Comparison of ENCODE assay signal across 1 cellular context in the genomic region with DNA sequence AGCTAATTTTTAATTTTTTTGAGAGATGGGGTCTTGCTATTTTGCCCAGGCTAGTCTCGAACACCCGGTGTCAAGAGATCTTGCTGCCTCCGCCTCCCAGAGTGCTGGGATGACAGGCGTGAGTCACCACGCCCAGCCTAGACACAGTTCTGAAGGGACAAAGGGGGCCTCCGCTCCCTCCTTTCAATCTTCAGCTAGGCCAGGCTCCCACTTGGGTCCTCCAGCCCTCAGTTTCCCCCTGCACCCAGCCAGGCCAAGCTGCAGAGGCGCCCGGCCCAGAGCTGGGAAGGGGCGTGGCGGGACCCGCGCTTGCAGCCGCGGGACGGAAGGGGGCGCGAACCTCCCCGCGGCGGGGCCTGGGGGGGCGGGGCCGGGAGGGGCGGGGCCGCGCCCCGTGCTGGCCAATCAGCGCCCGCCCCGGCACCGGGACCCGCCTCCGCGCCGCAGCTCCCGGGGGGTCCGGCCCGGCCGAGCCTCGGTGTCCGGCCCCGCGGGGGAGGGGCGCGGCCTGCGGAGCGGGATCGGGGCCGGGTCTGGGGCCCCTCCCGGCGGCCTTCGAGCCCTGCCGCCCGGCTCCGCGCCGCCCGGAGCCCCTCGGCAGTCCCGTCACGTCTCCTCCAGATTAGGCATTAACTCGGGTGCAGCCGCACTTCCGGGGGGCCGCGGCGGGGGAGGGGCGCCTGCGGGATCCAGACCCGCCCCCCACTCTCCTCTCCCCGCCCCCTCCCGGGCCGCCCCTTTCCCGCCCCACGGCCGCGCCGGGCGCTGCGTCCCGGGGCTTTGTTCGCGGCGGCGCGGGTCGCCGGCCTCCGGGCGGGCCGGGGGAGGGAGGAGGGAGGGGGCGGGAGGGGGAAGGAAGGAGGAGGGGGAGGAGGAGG.
TF ChIP-seq lines count a peak whose summit lies in the region.

No MANE protein-coding gene starts in this region.

TF ChIP-seq in K562, 482 proteins besides CTCF, POLR2A, EP300 and RAD21 (continues in another document):
- TF ChIP-seq FOXA3 (CRISPR knock-in tag; conservative IDR thresholded peaks at IDR 0.05 in 1 of 2, IDR thresholded peaks at IDR 0.05 in 1 of 2) (no peak), SMARCB1 (IDR thresholded peaks at IDR 0.05; ENCODE audit: insufficient read length, low read depth) (no peak), SP1 (CRISPR knock-in tag; IDR thresholded peaks at IDR 0.05) (peak; percentile 86), KDM4B (IDR thresholded peaks at IDR 0.05; ENCODE audit: borderline replicate concordance in 2 of 2, low read depth in 1 of 2) (0 out of 4 replicates have a peak, but pooled peaks of 1 of the 2 experiments have one; percentile 20), SRF (CRISPR knock-in tag; IDR thresholded peaks at IDR 0.05) (0 out of 4 replicates have a peak, but pooled peaks of 1 of the 2 experiments have one; percentile 31), ZNF263 (CRISPR knock-in tag; IDR thresholded peaks at IDR 0.05; ENCODE audit: borderline replicate concordance) (no peak), ATF1 (CRISPR knock-in tag; IDR thresholded peaks at IDR 0.05) (no peak), ATF1 (tag; IDR thresholded peaks at IDR 0.05) (peak; percentile 31; the same call in 1 of the 2 replicates), NCOA1 (IDR thresholded peaks at IDR 0.05; ENCODE audit: low read depth) (no peak), KDM1A (IDR thresholded peaks at IDR 0.05) (peak; percentile 49 to 77; a peak in 3 of 4 replicates), MTA3 (IDR thresholded peaks at IDR 0.05; ENCODE audit: borderline replicate concordance) (no peak), ZBTB7A (IDR thresholded peaks at IDR 0.05; ENCODE audit: borderline replicate concordance, control insufficient read depth, low read depth, low read length) (peak; percentile 97), FOXM1 (IDR thresholded peaks at IDR 0.05; ENCODE audit: low read depth) (no peak), FOXM1 (CRISPR knock-in tag; IDR thresholded peaks at IDR 0.05; ENCODE audit: low read depth) (no peak), BRF1 (IDR thresholded peaks at IDR 0.05; ENCODE audit: borderline replicate concordance, extremely low read depth, insufficient read length) (no peak), CTBP1 (IDR thresholded peaks at IDR 0.05; ENCODE audit: borderline replicate concordance) (no peak), SP2 (IDR thresholded peaks at IDR 0.05; ENCODE audit: extremely low read depth, low read depth, low read length, poor library complexity, severe bottlenecking) (peak; percentile 7), RBM14 (IDR thresholded peaks at IDR 0.05; ENCODE audit: borderline replicate concordance, insufficient read depth, low read depth, low read length) (no peak), MIER1 (IDR thresholded peaks at IDR 0.05; ENCODE audit: low read depth) (0 out of 2 replicates have a peak, but pooled peaks have one; percentile 35), NCOR1 (IDR thresholded peaks at IDR 0.05) (no peak), KLF13 (tag; IDR thresholded peaks at IDR 0.05; ENCODE audit: borderline replicate concordance, low read depth) (peak; percentile 88; the same call in 1 of the 2 replicates), NBN (IDR thresholded peaks at IDR 0.05; ENCODE audit: low read depth) (no peak), STAT5A (IDR thresholded peaks at IDR 0.05; ENCODE audit: borderline replicate concordance, low read length) (no peak), MED1 (CRISPR knock-in tag; IDR thresholded peaks at IDR 0.05; ENCODE audit: borderline replicate concordance) (no peak), SMARCA5 (IDR thresholded peaks at IDR 0.05) (0 out of 2 replicates have a peak, but pooled peaks have one; percentile 21)
- TF ChIP-seq, protein P1, sequence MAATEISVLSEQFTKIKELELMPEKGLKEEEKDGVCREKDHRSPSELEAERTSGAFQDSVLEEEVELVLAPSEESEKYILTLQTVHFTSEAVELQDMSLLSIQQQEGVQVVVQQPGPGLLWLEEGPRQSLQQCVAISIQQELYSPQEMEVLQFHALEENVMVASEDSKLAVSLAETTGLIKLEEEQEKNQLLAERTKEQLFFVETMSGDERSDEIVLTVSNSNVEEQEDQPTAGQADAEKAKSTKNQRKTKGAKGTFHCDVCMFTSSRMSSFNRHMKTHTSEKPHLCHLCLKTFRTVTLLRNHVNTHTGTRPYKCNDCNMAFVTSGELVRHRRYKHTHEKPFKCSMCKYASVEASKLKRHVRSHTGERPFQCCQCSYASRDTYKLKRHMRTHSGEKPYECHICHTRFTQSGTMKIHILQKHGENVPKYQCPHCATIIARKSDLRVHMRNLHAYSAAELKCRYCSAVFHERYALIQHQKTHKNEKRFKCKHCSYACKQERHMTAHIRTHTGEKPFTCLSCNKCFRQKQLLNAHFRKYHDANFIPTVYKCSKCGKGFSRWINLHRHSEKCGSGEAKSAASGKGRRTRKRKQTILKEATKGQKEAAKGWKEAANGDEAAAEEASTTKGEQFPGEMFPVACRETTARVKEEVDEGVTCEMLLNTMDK (IDR thresholded peaks at IDR 0.05; ENCODE audit: borderline replicate concordance, insufficient read depth, low read depth, low read length, poor library complexity, severe bottlenecking) = peak; percentile 78
- TF ChIP-seq, protein P2, sequence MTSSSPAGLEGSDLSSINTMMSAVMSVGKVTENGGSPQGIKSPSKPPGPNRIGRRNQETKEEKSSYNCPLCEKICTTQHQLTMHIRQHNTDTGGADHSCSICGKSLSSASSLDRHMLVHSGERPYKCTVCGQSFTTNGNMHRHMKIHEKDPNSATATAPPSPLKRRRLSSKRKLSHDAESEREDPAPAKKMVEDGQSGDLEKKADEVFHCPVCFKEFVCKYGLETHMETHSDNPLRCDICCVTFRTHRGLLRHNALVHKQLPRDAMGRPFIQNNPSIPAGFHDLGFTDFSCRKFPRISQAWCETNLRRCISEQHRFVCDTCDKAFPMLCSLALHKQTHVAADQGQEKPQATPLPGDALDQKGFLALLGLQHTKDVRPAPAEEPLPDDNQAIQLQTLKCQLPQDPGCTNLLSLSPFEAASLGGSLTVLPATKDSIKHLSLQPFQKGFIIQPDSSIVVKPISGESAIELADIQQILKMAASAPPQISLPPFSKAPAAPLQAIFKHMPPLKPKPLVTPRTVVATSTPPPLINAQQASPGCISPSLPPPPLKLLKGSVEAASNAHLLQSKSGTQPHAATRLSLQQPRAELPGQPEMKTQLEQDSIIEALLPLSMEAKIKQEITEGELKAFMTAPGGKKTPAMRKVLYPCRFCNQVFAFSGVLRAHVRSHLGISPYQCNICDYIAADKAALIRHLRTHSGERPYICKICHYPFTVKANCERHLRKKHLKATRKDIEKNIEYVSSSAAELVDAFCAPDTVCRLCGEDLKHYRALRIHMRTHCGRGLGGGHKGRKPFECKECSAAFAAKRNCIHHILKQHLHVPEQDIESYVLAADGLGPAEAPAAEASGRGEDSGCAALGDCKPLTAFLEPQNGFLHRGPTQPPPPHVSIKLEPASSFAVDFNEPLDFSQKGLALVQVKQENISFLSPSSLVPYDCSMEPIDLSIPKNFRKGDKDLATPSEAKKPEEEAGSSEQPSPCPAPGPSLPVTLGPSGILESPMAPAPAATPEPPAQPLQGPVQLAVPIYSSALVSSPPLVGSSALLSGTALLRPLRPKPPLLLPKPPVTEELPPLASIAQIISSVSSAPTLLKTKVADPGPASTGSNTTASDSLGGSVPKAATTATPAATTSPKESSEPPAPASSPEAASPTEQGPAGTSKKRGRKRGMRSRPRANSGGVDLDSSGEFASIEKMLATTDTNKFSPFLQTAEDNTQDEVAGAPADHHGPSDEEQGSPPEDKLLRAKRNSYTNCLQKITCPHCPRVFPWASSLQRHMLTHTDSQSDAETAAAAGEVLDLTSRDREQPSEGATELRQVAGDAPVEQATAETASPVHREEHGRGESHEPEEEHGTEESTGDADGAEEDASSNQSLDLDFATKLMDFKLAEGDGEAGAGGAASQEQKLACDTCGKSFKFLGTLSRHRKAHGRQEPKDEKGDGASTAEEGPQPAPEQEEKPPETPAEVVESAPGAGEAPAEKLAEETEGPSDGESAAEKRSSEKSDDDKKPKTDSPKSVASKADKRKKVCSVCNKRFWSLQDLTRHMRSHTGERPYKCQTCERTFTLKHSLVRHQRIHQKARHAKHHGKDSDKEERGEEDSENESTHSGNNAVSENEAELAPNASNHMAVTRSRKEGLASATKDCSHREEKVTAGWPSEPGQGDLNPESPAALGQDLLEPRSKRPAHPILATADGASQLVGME (CRISPR knock-in tag; IDR thresholded peaks at IDR 0.05) = no peak
- TF ChIP-seq, protein P3, sequence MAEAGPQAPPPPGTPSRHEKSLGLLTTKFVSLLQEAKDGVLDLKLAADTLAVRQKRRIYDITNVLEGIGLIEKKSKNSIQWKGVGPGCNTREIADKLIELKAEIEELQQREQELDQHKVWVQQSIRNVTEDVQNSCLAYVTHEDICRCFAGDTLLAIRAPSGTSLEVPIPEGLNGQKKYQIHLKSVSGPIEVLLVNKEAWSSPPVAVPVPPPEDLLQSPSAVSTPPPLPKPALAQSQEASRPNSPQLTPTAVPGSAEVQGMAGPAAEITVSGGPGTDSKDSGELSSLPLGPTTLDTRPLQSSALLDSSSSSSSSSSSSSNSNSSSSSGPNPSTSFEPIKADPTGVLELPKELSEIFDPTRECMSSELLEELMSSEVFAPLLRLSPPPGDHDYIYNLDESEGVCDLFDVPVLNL (CRISPR knock-in tag; IDR thresholded peaks at IDR 0.05; ENCODE audit: low read depth) = peak; percentile 70; the same call in 1 of the 2 replicates
- TF ChIP-seq, protein P4, sequence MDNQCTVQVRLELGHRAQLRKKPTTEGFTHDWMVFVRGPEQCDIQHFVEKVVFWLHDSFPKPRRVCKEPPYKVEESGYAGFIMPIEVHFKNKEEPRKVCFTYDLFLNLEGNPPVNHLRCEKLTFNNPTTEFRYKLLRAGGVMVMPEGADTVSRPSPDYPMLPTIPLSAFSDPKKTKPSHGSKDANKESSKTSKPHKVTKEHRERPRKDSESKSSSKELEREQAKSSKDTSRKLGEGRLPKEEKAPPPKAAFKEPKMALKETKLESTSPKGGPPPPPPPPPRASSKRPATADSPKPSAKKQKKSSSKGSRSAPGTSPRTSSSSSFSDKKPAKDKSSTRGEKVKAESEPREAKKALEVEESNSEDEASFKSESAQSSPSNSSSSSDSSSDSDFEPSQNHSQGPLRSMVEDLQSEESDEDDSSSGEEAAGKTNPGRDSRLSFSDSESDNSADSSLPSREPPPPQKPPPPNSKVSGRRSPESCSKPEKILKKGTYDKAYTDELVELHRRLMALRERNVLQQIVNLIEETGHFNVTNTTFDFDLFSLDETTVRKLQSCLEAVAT (IDR thresholded peaks at IDR 0.05) = no peak
- TF ChIP-seq, protein P5, sequence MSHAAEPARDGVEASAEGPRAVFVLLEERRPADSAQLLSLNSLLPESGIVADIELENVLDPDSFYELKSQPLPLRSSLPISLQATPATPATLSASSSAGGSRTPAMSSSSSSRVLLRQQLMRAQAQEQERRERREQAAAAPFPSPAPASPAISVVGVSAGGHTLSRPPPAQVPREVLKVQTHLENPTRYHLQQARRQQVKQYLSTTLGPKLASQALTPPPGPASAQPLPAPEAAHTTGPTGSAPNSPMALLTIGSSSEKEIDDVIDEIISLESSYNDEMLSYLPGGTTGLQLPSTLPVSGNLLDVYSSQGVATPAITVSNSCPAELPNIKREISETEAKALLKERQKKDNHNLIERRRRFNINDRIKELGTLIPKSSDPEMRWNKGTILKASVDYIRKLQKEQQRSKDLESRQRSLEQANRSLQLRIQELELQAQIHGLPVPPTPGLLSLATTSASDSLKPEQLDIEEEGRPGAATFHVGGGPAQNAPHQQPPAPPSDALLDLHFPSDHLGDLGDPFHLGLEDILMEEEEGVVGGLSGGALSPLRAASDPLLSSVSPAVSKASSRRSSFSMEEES (CRISPR knock-in tag; IDR thresholded peaks at IDR 0.05) = no peak
- TF ChIP-seq, protein P6, sequence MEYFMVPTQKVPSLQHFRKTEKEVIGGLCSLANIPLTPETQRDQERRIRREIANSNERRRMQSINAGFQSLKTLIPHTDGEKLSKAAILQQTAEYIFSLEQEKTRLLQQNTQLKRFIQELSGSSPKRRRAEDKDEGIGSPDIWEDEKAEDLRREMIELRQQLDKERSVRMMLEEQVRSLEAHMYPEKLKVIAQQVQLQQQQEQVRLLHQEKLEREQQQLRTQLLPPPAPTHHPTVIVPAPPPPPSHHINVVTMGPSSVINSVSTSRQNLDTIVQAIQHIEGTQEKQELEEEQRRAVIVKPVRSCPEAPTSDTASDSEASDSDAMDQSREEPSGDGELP (CRISPR knock-in tag; IDR thresholded peaks at IDR 0.05; ENCODE audit: borderline replicate concordance) = 0 out of 2 replicates have a peak, but pooled peaks have one; percentile 24
- TF ChIP-seq, protein P7, sequence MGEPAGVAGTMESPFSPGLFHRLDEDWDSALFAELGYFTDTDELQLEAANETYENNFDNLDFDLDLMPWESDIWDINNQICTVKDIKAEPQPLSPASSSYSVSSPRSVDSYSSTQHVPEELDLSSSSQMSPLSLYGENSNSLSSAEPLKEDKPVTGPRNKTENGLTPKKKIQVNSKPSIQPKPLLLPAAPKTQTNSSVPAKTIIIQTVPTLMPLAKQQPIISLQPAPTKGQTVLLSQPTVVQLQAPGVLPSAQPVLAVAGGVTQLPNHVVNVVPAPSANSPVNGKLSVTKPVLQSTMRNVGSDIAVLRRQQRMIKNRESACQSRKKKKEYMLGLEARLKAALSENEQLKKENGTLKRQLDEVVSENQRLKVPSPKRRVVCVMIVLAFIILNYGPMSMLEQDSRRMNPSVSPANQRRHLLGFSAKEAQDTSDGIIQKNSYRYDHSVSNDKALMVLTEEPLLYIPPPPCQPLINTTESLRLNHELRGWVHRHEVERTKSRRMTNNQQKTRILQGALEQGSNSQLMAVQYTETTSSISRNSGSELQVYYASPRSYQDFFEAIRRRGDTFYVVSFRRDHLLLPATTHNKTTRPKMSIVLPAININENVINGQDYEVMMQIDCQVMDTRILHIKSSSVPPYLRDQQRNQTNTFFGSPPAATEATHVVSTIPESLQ (CRISPR knock-in tag; IDR thresholded peaks at IDR 0.05) = no peak
- TF ChIP-seq, protein P8, sequence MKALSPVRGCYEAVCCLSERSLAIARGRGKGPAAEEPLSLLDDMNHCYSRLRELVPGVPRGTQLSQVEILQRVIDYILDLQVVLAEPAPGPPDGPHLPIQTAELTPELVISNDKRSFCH (CRISPR knock-in tag; IDR thresholded peaks at IDR 0.05) = no peak
- TF ChIP-seq, protein P8 (tag; IDR thresholded peaks at IDR 0.05) = no peak
- TF ChIP-seq, protein P9, sequence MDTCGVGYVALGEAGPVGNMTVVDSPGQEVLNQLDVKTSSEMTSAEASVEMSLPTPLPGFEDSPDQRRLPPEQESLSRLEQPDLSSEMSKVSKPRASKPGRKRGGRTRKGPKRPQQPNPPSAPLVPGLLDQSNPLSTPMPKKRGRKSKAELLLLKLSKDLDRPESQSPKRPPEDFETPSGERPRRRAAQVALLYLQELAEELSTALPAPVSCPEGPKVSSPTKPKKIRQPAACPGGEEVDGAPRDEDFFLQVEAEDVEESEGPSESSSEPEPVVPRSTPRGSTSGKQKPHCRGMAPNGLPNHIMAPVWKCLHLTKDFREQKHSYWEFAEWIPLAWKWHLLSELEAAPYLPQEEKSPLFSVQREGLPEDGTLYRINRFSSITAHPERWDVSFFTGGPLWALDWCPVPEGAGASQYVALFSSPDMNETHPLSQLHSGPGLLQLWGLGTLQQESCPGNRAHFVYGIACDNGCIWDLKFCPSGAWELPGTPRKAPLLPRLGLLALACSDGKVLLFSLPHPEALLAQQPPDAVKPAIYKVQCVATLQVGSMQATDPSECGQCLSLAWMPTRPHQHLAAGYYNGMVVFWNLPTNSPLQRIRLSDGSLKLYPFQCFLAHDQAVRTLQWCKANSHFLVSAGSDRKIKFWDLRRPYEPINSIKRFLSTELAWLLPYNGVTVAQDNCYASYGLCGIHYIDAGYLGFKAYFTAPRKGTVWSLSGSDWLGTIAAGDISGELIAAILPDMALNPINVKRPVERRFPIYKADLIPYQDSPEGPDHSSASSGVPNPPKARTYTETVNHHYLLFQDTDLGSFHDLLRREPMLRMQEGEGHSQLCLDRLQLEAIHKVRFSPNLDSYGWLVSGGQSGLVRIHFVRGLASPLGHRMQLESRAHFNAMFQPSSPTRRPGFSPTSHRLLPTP (IDR thresholded peaks at IDR 0.05; ENCODE audit: borderline replicate concordance, extremely low read depth, insufficient read length) = no peak
